ENCODE assay signal across 8 cellular contexts in the genomic region with DNA sequence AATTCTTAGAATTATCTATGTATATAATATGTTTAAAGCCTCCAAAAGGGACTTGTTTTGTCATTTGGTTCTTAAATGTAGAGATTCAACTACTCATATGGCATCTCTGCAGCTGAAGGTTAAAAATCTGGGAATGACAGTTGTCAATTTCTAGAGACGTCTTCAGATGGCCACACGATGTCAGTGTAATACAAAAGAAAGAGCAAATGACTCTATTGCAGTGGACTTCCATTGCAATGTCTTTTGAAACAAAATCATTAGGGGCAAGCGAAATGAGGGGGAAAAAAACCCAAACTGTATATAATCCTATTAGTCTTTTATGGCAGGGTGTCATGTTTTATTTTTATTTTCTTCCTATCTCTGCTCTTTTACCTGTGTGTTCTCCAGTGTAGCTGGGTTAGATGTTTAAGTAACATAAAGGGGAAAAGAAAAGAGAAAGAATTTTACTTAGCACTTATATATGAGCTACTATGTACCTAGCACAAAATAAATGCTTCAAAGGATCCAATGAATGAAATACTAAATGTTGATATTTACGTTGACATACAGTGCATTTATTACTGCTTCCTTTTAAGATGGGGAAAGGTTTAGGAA. TPM values are rescaled to one million over a fixed set of nuclear protein-coding genes. Genes with fewer than 3 reads are reported as not detected.
A peak's percentile ranks its signal among the peaks of the same experiment; 100 is the strongest.
DNase-seq lines count a peak whose midpoint lies in the region; ATAC-seq and TF ChIP-seq lines count a peak whose summit lies in the region.

No MANE protein-coding gene starts in this region.

- no peaks in the 10 kb centered on the region for H3F3A ChIP-seq in Loucy (ENCODE audit: low read depth)

- no peak overlapping the region for H3K27ac Mint-ChIP-seq in activated naive CD4-positive, alpha-beta T cell treated with anti-CD3 and anti-CD28 coated beads, Interleukin-2, amount 50 U/mL, for 72 hours

- no peaks in the 10 kb centered on the region for H4K20me1 ChIP-seq in Loucy (ENCODE audit: insufficient read depth, low read length, poor library complexity, severe bottlenecking)

- no peaks in the 10 kb centered on the region for H3K4me1 ChIP-seq in Loucy (ENCODE audit: insufficient read depth, low read length, poor library complexity, severe bottlenecking)
- H3K4me1 ChIP-seq in ascending aorta = no peaks in the 10 kb centered on the region

- intact Hi-C loops in ascending aorta (cut with DNase I) = loop anchor here (2.0 to 5.0 kb wide), 4 partner anchors 237 to 557 kb away; no protein-coding TSS in a partner anchor
- intact Hi-C loops in posterior vena cava (cut with DNase I) = loop anchor here in 1 of 2 donors (5.0 kb wide), 2 partner anchors 237 to 292 kb away; no protein-coding TSS in a partner anchor

- H3K79me2 ChIP-seq in Loucy (ENCODE audit: insufficient read depth, low read length) = no peaks in the 10 kb centered on the region

- peaks cover 0 to 5% of the 10 kb centered on the region in 2 donors for H3K9me3 Mint-ChIP-seq in activated naive CD4-positive, alpha-beta T cell treated with anti-CD3 and anti-CD28 coated beads, Interleukin-2, amount 50 U/mL, for 72 hours

- H3K27me3 ChIP-seq in Loucy (ENCODE audit: insufficient read depth, low read length, poor library complexity, severe bottlenecking) = no peaks in the 10 kb centered on the region
- H3K27me3 ChIP-seq in ascending aorta = no peaks in the 10 kb centered on the region
- no peaks in the 10 kb centered on the region for H3K27me3 ChIP-seq in kidney epithelial cell (ENCODE audit: control insufficient read depth, insufficient read depth, low read length)

- H3K9me2 ChIP-seq in Loucy (replicated peaks; ENCODE audit: low read depth, low read length) = no peaks in the 10 kb centered on the region

- H3K27ac ChIP-seq in ascending aorta = no peak overlapping the region

- peak; percentile 16 for DNase-seq in DMS 273 treated with DMSO at 0.1 percent for 48 hours (lab: John Stamatoyannopoulos, UW)
- DNase-seq in ascending aorta (ENCODE audit: low spot score in 2 of 2) = no peak
- DNase-seq in kidney epithelial cell (ENCODE audit: low read depth) = no peak
- no peak for DNase-seq in activated naive CD4-positive, alpha-beta T cell treated with anti-CD3 and anti-CD28 coated beads, Interleukin-2, amount 50 U/mL, for 72 hours (ENCODE audit: low spot score in 2 of 2)
- no peak for DNase-seq in activated effector memory CD4-positive, alpha-beta T cell treated with Interleukin-2 at 50 U/mL for 16 hours
- no peak for DNase-seq in posterior vena cava (ENCODE audit: low spot score)

- H2AFZ ChIP-seq in Loucy (ENCODE audit: low read length) = peak overlapping the region; percentile 6; the same call in 1 of the 2 replicates

- ATAC-seq in activated naive CD4-positive, alpha-beta T cell treated with anti-CD3 and anti-CD28 coated beads, Interleukin-2, amount 50 U/mL, for 72 hours = no peak
- ATAC-seq in HG03025 (IDR thresholded peaks at IDR 0.05; ENCODE audit: low FRiP score, unreplicated experiment) = no peak

- TF ChIP-seq CTCF in Loucy (conservative IDR thresholded peaks at IDR 0.05; ENCODE audit: low read length) = peak; percentile 84
- peak; percentile 50 to 74 (median 56) for TF ChIP-seq CTCF in ascending aorta (IDR thresholded peaks at IDR 0.05)
- TF ChIP-seq CTCF in kidney epithelial cell (IDR thresholded peaks at IDR 0.05; ENCODE audit: insufficient read depth, low read length, poor library complexity, severe bottlenecking) = peak; percentile 61

- peaks cover 0 to 6% of the 10 kb centered on the region in 2 donors for H3K36me3 Mint-ChIP-seq in activated naive CD4-positive, alpha-beta T cell treated with anti-CD3 and anti-CD28 coated beads, Interleukin-2, amount 50 U/mL, for 72 hours

- H3K36me3 ChIP-seq in Loucy (ENCODE audit: insufficient read depth, low read length) = no peaks in the 10 kb centered on the region
- no peaks in the 10 kb centered on the region for H3K36me3 ChIP-seq in ascending aorta
- H3K36me3 ChIP-seq in kidney epithelial cell (ENCODE audit: control insufficient read depth, insufficient read depth, low read length) = no peaks in the 10 kb centered on the region

- peak overlapping the region; percentile 13 for H3K4me2 ChIP-seq in Loucy (ENCODE audit: low read depth, low read length, poor library complexity, severe bottlenecking)

- H3K4me3 ChIP-seq in Loucy (ENCODE audit: low read length, poor library complexity, severe bottlenecking) (no peak overlapping the region), ascending aorta (no peak overlapping the region), kidney epithelial cell (ENCODE audit: low read depth, low read length) (no peak overlapping the region)

- H3K9me3 ChIP-seq in Loucy (ENCODE audit: insufficient read depth, low read depth, low read length) (no peaks in the 10 kb centered on the region), ascending aorta (peaks cover 9 to 14% of the 10 kb centered on the region in 2 donors)

- H3K9ac ChIP-seq in Loucy (ENCODE audit: low read depth, low read length, poor library complexity, severe bottlenecking) = no peak overlapping the region

RNA-seq across cellular contexts. Expression of a gene that starts 26.2 kb away (rescaled TPM):
- total RNA-seq in ascending aorta = 916 TPM
- total RNA-seq in kidney epithelial cell = 172 and 194 TPM in 2 replicates
- total RNA-seq in activated naive CD4-positive, alpha-beta T cell treated with anti-CD3 and anti-CD28 coated beads, Interleukin-2, amount 50 U/mL, for 72 hours = not detected
- total RNA-seq in posterior vena cava = 100 to 1,000 TPM; 357 to 408 TPM

Comparison
In these comparisons a context has a peak if more than half of its experiments do, and no peak if none do; other contexts are left out.
1. RNA of a gene that starts 26.2 kb away (total RNA-seq): 916 TPM in ascending aorta (single experiment), 357 to 408 TPM in posterior vena cava and 172 to 194 TPM in kidney epithelial cell; not detected in activated naive CD4-positive, alpha-beta T cell treated with anti-CD3 and anti-CD28 coated beads, Interleukin-2, amount 50 U/mL, for 72 hours; every median in the first group is over 100 times any median in the second.
2. Peak in every context shown above with its lines, with median percentiles within 50 percentile points of each other: CTCF ChIP-seq.